Comparison of ENCODE assay signal across 8 cellular contexts in the genomic region with DNA sequence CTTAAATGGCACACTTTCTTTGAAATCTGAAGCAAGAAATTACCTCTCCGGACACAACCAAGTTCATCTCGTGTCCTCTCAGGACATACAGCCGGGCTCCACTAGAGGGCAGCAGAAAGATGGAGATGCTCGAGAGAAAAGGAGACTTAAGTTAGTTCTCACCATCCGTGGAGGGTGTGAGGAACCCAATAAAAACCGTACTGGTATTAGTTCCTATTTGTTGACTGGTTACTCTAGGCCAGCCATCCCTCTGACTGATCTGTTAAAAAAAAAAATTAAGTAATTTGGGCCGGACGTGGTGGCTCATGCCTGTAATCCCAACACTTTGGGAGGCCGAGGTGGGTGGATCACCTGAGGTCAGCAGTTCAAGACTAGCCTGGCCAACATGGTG. TPM values are rescaled to one million over a fixed set of nuclear protein-coding genes. Genes with fewer than 3 reads are reported as not detected.
A peak's percentile ranks its signal among the peaks of the same experiment; 100 is the strongest.
DNase-seq lines count a peak whose midpoint lies in the region; ATAC-seq, FAIRE-seq and TF ChIP-seq lines count a peak whose summit lies in the region.

No MANE protein-coding gene starts in this region.

- no peaks in the 10 kb centered on the region for H3K9me3 ChIP-seq in kidney (ENCODE audit: control insufficient read depth in 1 of 2, low read length in 2 of 2)

- intact Hi-C loops in kidney (cut with DNase I), result loop anchor here (10.0 kb wide), 1 partner anchor 260 kb away; no protein-coding TSS in a partner anchor

- H3K27ac ChIP-seq in caudate nucleus (ENCODE audit: low read depth, low read length) (no peak overlapping the region), kidney (ENCODE audit: low read depth in 2 of 2, low read length in 2 of 2) (no peak overlapping the region)

- no peak overlapping the region for H3K9ac ChIP-seq in kidney (ENCODE audit: low read length in 2 of 2)

- no peak for FAIRE-seq in kidney (lab: Jason Lieb, UNC)

- TF ChIP-seq CTCF in kidney (IDR thresholded peaks at IDR 0.05; ENCODE audit: borderline replicate concordance, extremely low read depth, insufficient read depth), result peak; percentile 88

- ATAC-seq in GM21447 (IDR thresholded peaks at IDR 0.05; ENCODE audit: unreplicated experiment), result no peak

- H3K4me3 ChIP-seq in kidney (ENCODE audit: low read length in 2 of 2), result no peak overlapping the region

- peaks cover 6 to 12% of the 10 kb centered on the region in 2 donors for H3K4me1 ChIP-seq in kidney (ENCODE audit: control insufficient read depth in 1 of 2, insufficient read depth in 1 of 2, low read depth in 1 of 2, low read length in 2 of 2)

- peak in 11 of 14 donors; percentile 23 to 71 (median 38) for DNase-seq in C1 segment of cervical spinal cord (lab: John Stamatoyannopoulos, UW)
- peak; percentile 66 for DNase-seq in HCEC 1CT
- peak; percentile 22 for DNase-seq in NCI-H446 treated with DMSO at 0.1 percent for 48 hours (lab: John Stamatoyannopoulos, UW)
- DNase-seq in activated CD4-positive, CD25-positive, alpha-beta regulatory T cell treated with anti-CD3 and anti-CD28 coated beads, Interleukin-2, amount 50 U/mL, for 16 hours (ENCODE audit: low read depth, low spot score), result peak; percentile 78
- DNase-seq in caudate nucleus (lab: John Stamatoyannopoulos, UW), result peak in 47 of 61 donors; percentile 16 to 82 (median 46)
- peak; percentile 87 for DNase-seq in kidney
- peak; percentile 81 to 87 for DNase-seq in stimulated activated CD4-positive, alpha-beta T cell treated with anti-CD3 and anti-CD28 coated beads, Interleukin-2, amount 100 ng/mL, for 48 hours

- no peaks in the 10 kb centered on the region for H3K36me3 ChIP-seq in kidney (ENCODE audit: control insufficient read depth in 1 of 2, insufficient read depth in 2 of 2, low read length in 2 of 2)

RNA-seq across cellular contexts. Expression of gene CYP11A1, which starts 7.9 kb away (rescaled TPM):
- total RNA-seq in kidney, result 0.13 TPM
- polyA plus RNA-seq in kidney (ENCODE audit: insufficient read depth, low read depth, low replicate concordance), result 2.7 TPM

RNA-seq across cellular contexts. Expression of gene SEMA7A, which starts 58.5 kb away (rescaled TPM):
- 3.6 TPM for total RNA-seq in kidney
- polyA plus RNA-seq in kidney (ENCODE audit: insufficient read depth, low read depth, low replicate concordance), result 2.8 TPM

Comparison
In these comparisons a context has a peak if more than half of its experiments do, and no peak if none do; other contexts are left out.
1. DNase-seq: peak in every context shown above with its lines; median percentile 87 in kidney; 84 in stimulated activated CD4-positive, alpha-beta T cell treated with anti-CD3 and anti-CD28 coated beads, Interleukin-2, amount 100 ng/mL, for 48 hours; 78 in activated CD4-positive, CD25-positive, alpha-beta regulatory T cell treated with anti-CD3 and anti-CD28 coated beads, Interleukin-2, amount 50 U/mL, for 16 hours; 66 in HCEC 1CT; 46 in caudate nucleus; 38 in C1 segment of cervical spinal cord; 22 in NCI-H446 treated with DMSO at 0.1 percent for 48 hours.